Comparison of ENCODE assay signal across 8 cellular contexts in the genomic region with DNA sequence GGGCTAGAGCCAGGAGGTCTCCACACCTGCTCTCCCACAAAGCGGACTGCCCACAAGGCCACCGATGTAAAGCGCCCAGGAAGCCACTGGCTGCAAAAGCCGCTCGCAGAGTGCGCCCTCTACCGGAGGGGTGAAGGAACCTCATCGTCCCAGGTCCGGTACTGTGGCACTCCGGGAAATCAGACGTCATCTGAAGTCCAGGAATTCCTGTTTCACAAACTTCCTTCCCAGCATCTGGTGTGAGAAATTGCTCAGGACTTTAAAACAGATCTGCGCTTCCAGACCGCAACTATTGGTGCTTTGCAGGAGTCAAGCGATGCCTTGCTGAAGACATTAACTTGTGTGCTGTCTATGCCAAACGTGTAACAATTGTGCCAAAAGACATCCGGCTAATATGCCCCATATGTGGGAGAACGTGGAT.
DNase-seq lines count a peak whose midpoint lies in the region; ATAC-seq and TF ChIP-seq lines count a peak whose summit lies in the region.

No MANE protein-coding gene starts in this region.

- H3K4me1 ChIP-seq in DOHH2 (ENCODE audit: control insufficient read depth, low read length) (peaks cover 17% of the 10 kb centered on the region), parathyroid adenoma (no peaks in the 10 kb centered on the region), right cardiac atrium (ENCODE audit: control insufficient read depth, insufficient read depth, low read length) (peaks cover 3% of the 10 kb centered on the region)

- H3K9me2 ChIP-seq in DOHH2 (replicated peaks; ENCODE audit: control insufficient read depth, low read length) = no peaks in the 10 kb centered on the region

- WGBS in right cardiac atrium = 73% methylated on average over 17 of the region's 17 CpGs

- H3K4me2 ChIP-seq in DOHH2 (ENCODE audit: low read length) (no peak overlapping the region), parathyroid adenoma (ENCODE audit: low read length) (no peak overlapping the region)

- TF ChIP-seq CTCF in DOHH2 (IDR thresholded peaks at IDR 0.05; ENCODE audit: low read depth, low read length, poor library complexity, severe bottlenecking) = peak; percentile 52
- TF ChIP-seq CTCF in parathyroid adenoma (IDR thresholded peaks at IDR 0.05) = peak; percentile 23

- H3K36me3 ChIP-seq in DOHH2 (ENCODE audit: control insufficient read depth, low read length) = no peaks in the 10 kb centered on the region
- no peaks in the 10 kb centered on the region for H3K36me3 ChIP-seq in parathyroid adenoma (ENCODE audit: control insufficient read depth, insufficient read depth, low read length)

- H3F3A ChIP-seq in DOHH2 (ENCODE audit: control insufficient read depth, insufficient read depth) = no peaks in the 10 kb centered on the region

- H3K27ac ChIP-seq in DOHH2 (ENCODE audit: low read depth, low read length) = no peak overlapping the region
- no peak overlapping the region for H3K27ac ChIP-seq in parathyroid adenoma
- H3K27ac ChIP-seq in right cardiac atrium (ENCODE audit: low read length) = no peak overlapping the region

- no peaks in the 10 kb centered on the region for H4K20me1 ChIP-seq in DOHH2 (ENCODE audit: control insufficient read depth, insufficient read depth, low read depth, low read length)

- no peaks in the 10 kb centered on the region for H3K27me3 ChIP-seq in DOHH2 (ENCODE audit: control insufficient read depth, low read length)
- H3K27me3 ChIP-seq in parathyroid adenoma (ENCODE audit: control insufficient read depth, insufficient read depth, low read length) = no peaks in the 10 kb centered on the region
- H3K27me3 ChIP-seq in right cardiac atrium (ENCODE audit: control insufficient read depth, insufficient read depth) = no peaks in the 10 kb centered on the region

- H3K9me3 ChIP-seq in DOHH2 (ENCODE audit: control insufficient read depth, insufficient read depth, low read length) = no peaks in the 10 kb centered on the region
- no peaks in the 10 kb centered on the region for H3K9me3 ChIP-seq in parathyroid adenoma (ENCODE audit: control insufficient read depth, low read length)
- peaks cover 2% of the 10 kb centered on the region for H3K9me3 ChIP-seq in right cardiac atrium (ENCODE audit: control insufficient read depth, low read length)

- ATAC-seq in HG02970 (IDR thresholded peaks at IDR 0.05; ENCODE audit: low FRiP score, unreplicated experiment) (no peak), right cardiac atrium (no peak)

- intact Hi-C loops in right cardiac atrium (cut with DNase I) = no loop called here

- H3K4me3 ChIP-seq in DOHH2 (ENCODE audit: low read length) (no peak overlapping the region), parathyroid adenoma (ENCODE audit: low read depth, low read length) (no peak overlapping the region), right cardiac atrium (ENCODE audit: low read length) (no peak overlapping the region)

- H3K9ac ChIP-seq in parathyroid adenoma = no peak overlapping the region

- DNase-seq in KG1 (lab: John Stamatoyannopoulos, UW) (peak; percentile 30), dedifferentiated amniotic fluid mesenchymal stem cell (ENCODE audit: extremely low spot score) (peak; percentile 16), cerebellum (ENCODE audit: low spot score) (no peak), cortex of kidney (lab: John Stamatoyannopoulos, UW) (no peak), right cardiac atrium (no peak)

- no peaks in the 10 kb centered on the region for H3K79me2 ChIP-seq in DOHH2 (ENCODE audit: control insufficient read depth, low read length)
- no peaks in the 10 kb centered on the region for H3K79me2 ChIP-seq in parathyroid adenoma

- H2AFZ ChIP-seq in parathyroid adenoma = no peak overlapping the region

Comparison
In these comparisons a context has a peak if more than half of its experiments do, and no peak if none do; other contexts are left out.
1. DNase-seq: peak in KG1 (single experiment) and dedifferentiated amniotic fluid mesenchymal stem cell (single experiment); none in cerebellum (single experiment), cortex of kidney (single experiment) and right cardiac atrium (0 of 3).